In the genomic region with DNA sequence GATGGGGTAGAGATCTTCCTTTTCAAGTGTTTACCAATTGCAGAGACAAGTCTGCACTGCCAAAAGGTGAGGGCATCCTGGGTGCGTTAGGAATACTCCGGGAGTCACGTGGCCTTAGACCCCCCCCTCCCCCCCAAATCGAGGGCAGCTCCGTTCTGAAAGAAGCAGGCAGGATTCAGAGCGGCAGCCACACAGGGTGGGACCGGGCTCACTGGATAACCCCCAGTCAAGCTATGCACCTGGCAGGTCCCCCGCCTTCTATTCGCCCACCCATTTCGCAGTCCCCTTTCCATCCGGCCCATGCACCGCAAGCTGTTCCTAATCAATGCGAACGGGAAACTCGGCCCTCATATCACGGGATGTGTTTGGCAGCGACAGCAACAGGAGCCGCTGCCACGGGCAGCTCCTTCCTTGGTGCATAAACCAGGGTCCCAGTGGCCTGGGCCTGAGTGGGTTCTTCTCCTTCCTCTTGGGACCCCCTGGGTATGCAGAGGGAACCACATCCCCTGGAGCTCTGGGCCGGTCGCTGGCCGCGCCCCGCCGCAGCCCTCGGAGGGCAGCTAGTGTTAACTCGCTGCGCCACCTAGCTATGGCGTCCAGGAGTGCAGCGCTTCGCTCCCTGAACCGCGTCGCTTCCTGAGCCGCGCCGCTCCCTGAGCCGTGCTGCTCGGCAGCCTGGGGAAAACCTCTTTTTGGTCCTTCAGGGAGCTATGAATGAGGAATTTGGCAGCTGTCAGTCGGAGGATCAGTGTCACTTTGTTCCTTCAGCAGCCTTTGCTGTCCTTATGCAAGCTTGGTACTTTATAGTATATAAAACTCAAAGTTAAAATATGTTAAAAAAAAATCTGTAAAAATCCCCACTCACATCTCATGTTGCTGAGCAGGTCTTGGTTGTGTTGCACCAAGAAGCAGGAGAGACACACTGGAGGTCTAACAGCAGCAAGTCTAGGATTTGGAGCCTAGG, we compare ENCODE assay signal across 8 cellular contexts. TPM values are rescaled to one million over a fixed set of nuclear protein-coding genes. Genes with fewer than 3 reads are reported as not detected.
A peak's percentile ranks its signal among the peaks of the same experiment; 100 is the strongest.
DNase-seq lines count a peak whose midpoint lies in the region; ATAC-seq and TF ChIP-seq lines count a peak whose summit lies in the region.

No MANE protein-coding gene starts in this region.

- H3K27me3 ChIP-seq in MG63 (no peaks in the 10 kb centered on the region), foreskin keratinocyte (no peaks in the 10 kb centered on the region)

- peak overlapping the region; percentile 67 for H3K4me3 Mint-ChIP-seq in neural crest cell
- H3K4me3 Mint-ChIP-seq in stimulated activated naive CD8-positive, alpha-beta T cell treated with anti-CD3 and anti-CD28 coated beads, Interleukin-15, Interleukin-2, amounts not matched to agents 100 ng/mL and 50 ng/mL, for 24 hours, result peak overlapping the region; percentile 68

- peaks cover 100% of the 10 kb centered on the region for H3K27me3 Mint-ChIP-seq in neural crest cell (ENCODE audit: low read depth)
- H3K27me3 Mint-ChIP-seq in stimulated activated naive CD8-positive, alpha-beta T cell treated with anti-CD3 and anti-CD28 coated beads, Interleukin-15, Interleukin-2, amounts not matched to agents 100 ng/mL and 50 ng/mL, for 24 hours, result peaks cover 21% of the 10 kb centered on the region

- H3K4me3 ChIP-seq in MG63, result peak overlapping the region; percentile 19

- H3K9me3 Mint-ChIP-seq in neural crest cell, result no peaks in the 10 kb centered on the region
- H3K9me3 Mint-ChIP-seq in stimulated activated naive CD8-positive, alpha-beta T cell treated with anti-CD3 and anti-CD28 coated beads, Interleukin-15, Interleukin-2, amounts not matched to agents 100 ng/mL and 50 ng/mL, for 24 hours, result no peaks in the 10 kb centered on the region

- peak; percentile 63 for ATAC-seq in GM18498 (IDR thresholded peaks at IDR 0.05; ENCODE audit: unreplicated experiment)
- peak; percentile 76 for ATAC-seq in foreskin keratinocyte
- ATAC-seq in GM18861 (IDR thresholded peaks at IDR 0.05; ENCODE audit: unreplicated experiment), result no peak

- no peaks in the 10 kb centered on the region for H3K36me3 Mint-ChIP-seq in neural crest cell (ENCODE audit: low read depth)
- no peaks in the 10 kb centered on the region for H3K36me3 Mint-ChIP-seq in stimulated activated naive CD8-positive, alpha-beta T cell treated with anti-CD3 and anti-CD28 coated beads, Interleukin-15, Interleukin-2, amounts not matched to agents 100 ng/mL and 50 ng/mL, for 24 hours (ENCODE audit: low read depth)

- no peaks in the 10 kb centered on the region for H3K4me1 ChIP-seq in foreskin keratinocyte

- peak; percentile 96 for TF ChIP-seq CTCF in foreskin keratinocyte (conservative IDR thresholded peaks at IDR 0.05)
- peak; percentile 96 for TF ChIP-seq CTCF in neural crest cell (conservative IDR thresholded peaks at IDR 0.05)

- peaks cover 68% of the 10 kb centered on the region for H3K36me3 ChIP-seq in MG63

- DNase-seq in MG63, result peak; percentile 86
- DNase-seq in SK-MEL-5 (ENCODE audit: low read depth, low spot score), result peak; percentile 81
- DNase-seq in activated naive CD4-positive, alpha-beta T cell treated with Interleukin-2 at 50 U/mL for 16 hours, result peak; percentile 81
- peak; percentile 20 to 45 for DNase-seq in foreskin keratinocyte
- DNase-seq in neural crest cell (ENCODE audit: low read depth, low spot score), result peak; percentile 92

- in situ Hi-C loops in SK-MEL-5 (cut with HindIII; ENCODE audit: low pct_unique_long_range_greater_than_20kb, low sequenced_read_pairs), result no loop called here

- peaks cover 10% of the 10 kb centered on the region for H3K4me1 Mint-ChIP-seq in neural crest cell
- H3K4me1 Mint-ChIP-seq in stimulated activated naive CD8-positive, alpha-beta T cell treated with anti-CD3 and anti-CD28 coated beads, Interleukin-15, Interleukin-2, amounts not matched to agents 100 ng/mL and 50 ng/mL, for 24 hours (ENCODE audit: low read depth), result peaks cover 10% of the 10 kb centered on the region

- H3K27ac ChIP-seq in foreskin keratinocyte, result no peak overlapping the region

- H3K9me3 ChIP-seq in MG63, result no peaks in the 10 kb centered on the region

- H3K27ac Mint-ChIP-seq in neural crest cell (ENCODE audit: unreplicated experiment), result no peak overlapping the region
- H3K27ac Mint-ChIP-seq in stimulated activated naive CD8-positive, alpha-beta T cell treated with anti-CD3 and anti-CD28 coated beads, Interleukin-15, Interleukin-2, amounts not matched to agents 100 ng/mL and 50 ng/mL, for 24 hours, result no peak overlapping the region

RNA-seq across cellular contexts. Expression of gene LYL1, which starts 41.4 kb away (rescaled TPM):
- total RNA-seq in MG63 (2014; rRNA removed; shearing (Covaris generic); ENCODE audit: low replicate concordance), result not detected in 2 replicates
- not detected in 2 replicates for total RNA-seq in SK-MEL-5 (2014; rRNA removed; shearing (Covaris generic))
- polyA plus RNA-seq in SK-MEL-5 (2015; cell fraction: cytosol; rRNA removed), result 0.21 TPM in 1 of 2 replicates, not detected in the other
- not detected in 2 replicates for polyA plus RNA-seq in SK-MEL-5 (2015; cell fraction: nucleus; rRNA removed)
- total RNA-seq in foreskin keratinocyte (1.9 and 2.1 TPM in 2 replicates), neural crest cell (0.30 and 0.45 TPM in 2 replicates)
- 1.6 and 2.7 TPM in 2 replicates for polyA plus RNA-seq in foreskin keratinocyte

RNA-seq across cellular contexts. Expression of gene TRMT1, which starts 55.3 kb away (rescaled TPM):
- total RNA-seq in MG63 (2014; rRNA removed; shearing (Covaris generic); ENCODE audit: low replicate concordance), result 127 and 172 TPM in 2 replicates
- 32.9 and 36.8 TPM in 2 replicates for total RNA-seq in SK-MEL-5 (2014; rRNA removed; shearing (Covaris generic))
- polyA plus RNA-seq in SK-MEL-5 (2015; cell fraction: cytosol; rRNA removed), result 44.7 and 45.1 TPM in 2 replicates
- polyA plus RNA-seq in SK-MEL-5 (2015; cell fraction: nucleus; rRNA removed), result 503 and 597 TPM in 2 replicates
- total RNA-seq in foreskin keratinocyte, result 35.7 and 37.7 TPM in 2 replicates
- 43.4 and 44.8 TPM in 2 replicates for polyA plus RNA-seq in foreskin keratinocyte
- 57.1 and 58.2 TPM in 2 replicates for total RNA-seq in neural crest cell

RNA-seq across cellular contexts. Expression of gene NACC1, which starts 56.8 kb away (rescaled TPM):
- total RNA-seq in MG63 (2014; rRNA removed; shearing (Covaris generic); ENCODE audit: low replicate concordance), result 44.6 and 96.4 TPM in 2 replicates
- 38.9 and 44.2 TPM in 2 replicates for total RNA-seq in SK-MEL-5 (2014; rRNA removed; shearing (Covaris generic))
- 80.6 and 131 TPM in 2 replicates for polyA plus RNA-seq in SK-MEL-5 (2015; cell fraction: cytosol; rRNA removed)
- polyA plus RNA-seq in SK-MEL-5 (2015; cell fraction: nucleus; rRNA removed), result 20.1 and 24.8 TPM in 2 replicates
- 71.7 and 72.6 TPM in 2 replicates for total RNA-seq in foreskin keratinocyte
- polyA plus RNA-seq in foreskin keratinocyte, result 32.9 and 36.7 TPM in 2 replicates
- total RNA-seq in neural crest cell, result 88.3 and 99.4 TPM in 2 replicates

Comparison
In these comparisons a context has a peak if more than half of its experiments do, and no peak if none do; other contexts are left out.
1. DNase-seq: peak in every context shown above with its lines; median percentile 92 in neural crest cell; 86 in MG63; 81 in SK-MEL-5; 81 in activated naive CD4-positive, alpha-beta T cell treated with Interleukin-2 at 50 U/mL for 16 hours; 32 in foreskin keratinocyte.